Comparison of ENCODE assay signal across 28 cellular contexts in genomic region chr5:97131139-97131710, GRCh38. TPM values are rescaled to one million over a fixed set of nuclear protein-coding genes. Genes with fewer than 3 reads are reported as not detected.
DNase-seq lines count a peak whose midpoint lies in the region; ATAC-seq and TF ChIP-seq lines count a peak whose summit lies in the region.
"Had no signal": no experiment of that assay in that cellular context is flagged by ENCODE, and none has a peak within 500 bp of the region (broad histone marks: within the 10 kb centered on the region; RNA-seq: fewer than 3 reads in every experiment).

No MANE protein-coding gene starts in this region.

- POLR2A ChIA-PET in AG04449 (lab: Yijun Ruan, JAX): no interaction called here

- no peak overlapping the region for H3K4me3 Mint-ChIP-seq in effector memory CD8-positive, alpha-beta T cell
- H3K4me3 Mint-ChIP-seq: CD4-positive, alpha-beta T cell; dendritic cell treated with granulocyte-macrophage colony-stimulating factor and Interleukin-4, amounts not matched to agents 40 ng/mL and 50 ng/mL, for 4 days had no signal

- H3K9me3 Mint-ChIP-seq in effector memory CD8-positive, alpha-beta T cell: no peaks in the 10 kb centered on the region
- H3K9me3 Mint-ChIP-seq: activated naive CD4-positive, alpha-beta T cell treated with anti-CD3 and anti-CD28 coated beads, Interleukin-2, amount 50 U/mL, for 72 hours; brain; CD4-positive, alpha-beta T cell; dendritic cell treated with granulocyte-macrophage colony-stimulating factor and Interleukin-4, amounts not matched to agents 40 ng/mL and 50 ng/mL, for 4 days had no signal

- DNase-seq in AG04449 (ENCODE audit: low read depth, low spot score) (peak; percentile 45), GM23248 (peak; percentile 63), astrocyte of the cerebellum (ENCODE audit: low read depth) (peak; percentile 72), foreskin melanocyte (peak; percentile 13), NCI-H2171 (lab: John Stamatoyannopoulos, UW) (no peak), G401 (ENCODE audit: low spot score) (no peak), NCI-H1417 (lab: John Stamatoyannopoulos, UW) (no peak)
- DNase-seq in effector memory CD8-positive, alpha-beta T cell: no peak
- DNase-seq: ACHN; activated CD4-positive, alpha-beta T cell treated with anti-CD3 and anti-CD28 coated beads for 4 hours; CD4-positive, alpha-beta T cell; DMS 273 treated with DMSO at 0.1 percent for 48 hours; gastrocnemius medialis; hypothalamus; islet precursor cell; lower lobe of right lung; NCI-H146; occipital lobe; right cardiac atrium; stimulated activated CD4-positive, alpha-beta T cell treated with anti-CD3 and anti-CD28 coated beads, Interleukin-15, amount 100 ng/mL, for 24 hours had no signal

- H3F3A ChIP-seq in GM23248 (ENCODE audit: insufficient read depth): no peaks in the 10 kb centered on the region; the same call in 1 of the 2 replicates

- H3K4me2 ChIP-seq in GM23248 (ENCODE audit: unreplicated experiment): no peak overlapping the region

- in situ Hi-C loops in GM23248 (cut with MboI): loop anchor here (25.0 kb wide), 1 partner anchor 519 kb away; no protein-coding TSS in a partner anchor
- in situ Hi-C loops in astrocyte of the cerebellum (cut with HindIII; ENCODE audit: low sequenced_read_pairs): no loop called here
- in situ Hi-C loops in G401 (cut with HindIII; ENCODE audit: low sequenced_read_pairs): no loop called here

- no peak for TF ChIP-seq CTCF in AG04449 (IDR thresholded peaks at IDR 0.05; ENCODE audit: insufficient read depth, low read length, missing control alignments)
- TF ChIP-seq CTCF in astrocyte of the cerebellum (IDR thresholded peaks at IDR 0.05; ENCODE audit: low read depth, low read length, missing control alignments): no peak

- no peak overlapping the region for H2AFZ ChIP-seq in GM23248

- H3K4me1 ChIP-seq in GM23248 (ENCODE audit: insufficient read depth): peaks cover 16% of the 10 kb centered on the region
- H3K4me1 ChIP-seq: gastrocnemius medialis, lower lobe of right lung had no signal

- H3K36me3 Mint-ChIP-seq in effector memory CD8-positive, alpha-beta T cell (ENCODE audit: insufficient read depth): no peaks in the 10 kb centered on the region
- H3K36me3 Mint-ChIP-seq: activated naive CD4-positive, alpha-beta T cell treated with anti-CD3 and anti-CD28 coated beads, Interleukin-2, amount 50 U/mL, for 72 hours; brain had no signal

- H3K27me3 Mint-ChIP-seq in effector memory CD8-positive, alpha-beta T cell: peaks cover 19 to 28% of the 10 kb centered on the region in 2 donors
- H3K27me3 Mint-ChIP-seq: brain; CD4-positive, alpha-beta T cell; dendritic cell treated with granulocyte-macrophage colony-stimulating factor and Interleukin-4, amounts not matched to agents 40 ng/mL and 50 ng/mL, for 4 days had no signal

- H4K20me1 ChIP-seq in GM23248 (ENCODE audit: insufficient read depth): no peaks in the 10 kb centered on the region

- H3K9ac ChIP-seq in GM23248: no peak overlapping the region

- no peak overlapping the region for H3K27ac ChIP-seq in GM23248
- H3K27ac ChIP-seq: gastrocnemius medialis, lower lobe of right lung, thoracic aorta had no signal

- H3K36me3 ChIP-seq in GM23248 (ENCODE audit: low read depth): no peaks in the 10 kb centered on the region
- H3K36me3 ChIP-seq: gastrocnemius medialis, lower lobe of right lung, thoracic aorta had no signal

- no peaks in the 10 kb centered on the region for H3K9me2 ChIP-seq in GM23248 (ENCODE audit: insufficient read depth)

- ATAC-seq in effector memory CD8-positive, alpha-beta T cell (replicated peaks): no peak
- ATAC-seq: activated naive CD4-positive, alpha-beta T cell treated with anti-CD3 and anti-CD28 coated beads, Interleukin-2, amount 50 U/mL, for 72 hours; gastrocnemius medialis; HCT116; lower lobe of right lung; Right ventricle myocardium inferior had no signal

- CTCF ChIA-PET in AG04449 (lab: Yijun Ruan, JAX): interaction anchor here (3.1 kb wide), 1 partner anchor 11 kb away, joined by 9 read pairs; the partner anchor contains the start of gene LIX1

- H3K9me3 ChIP-seq in GM23248 (ENCODE audit: low read depth): no peaks in the 10 kb centered on the region
- H3K9me3 ChIP-seq: gastrocnemius medialis, lower lobe of right lung, thoracic aorta had no signal

- H3K27me3 ChIP-seq in GM23248 (replicated peaks; ENCODE audit: insufficient read depth): peaks cover 6% of the 10 kb centered on the region
- H3K27me3 ChIP-seq: gastrocnemius medialis had no signal

- no peak overlapping the region for H3K27ac Mint-ChIP-seq in effector memory CD8-positive, alpha-beta T cell
- H3K27ac Mint-ChIP-seq: activated naive CD4-positive, alpha-beta T cell treated with anti-CD3 and anti-CD28 coated beads, Interleukin-2, amount 50 U/mL, for 72 hours; CD4-positive, alpha-beta T cell; dendritic cell treated with granulocyte-macrophage colony-stimulating factor and Interleukin-4, amounts not matched to agents 40 ng/mL and 50 ng/mL, for 4 days had no signal

- H3K4me3 ChIP-seq in AG04449 (ENCODE audit: low read depth, low read length) (no peak overlapping the region), GM23248 (no peak overlapping the region), astrocyte of the cerebellum (ENCODE audit: low read depth, low read length) (no peak overlapping the region)
- H3K4me3 ChIP-seq: gastrocnemius medialis, lower lobe of right lung, thoracic aorta had no signal

- H3K4me1 Mint-ChIP-seq in effector memory CD8-positive, alpha-beta T cell (ENCODE audit: low read depth in 2 of 2): no peaks in the 10 kb centered on the region

- no peaks in the 10 kb centered on the region for H3K79me2 ChIP-seq in GM23248 (ENCODE audit: insufficient read depth)

RNA-seq across cellular contexts. Expression of gene LIX1, which starts 11.2 kb away (rescaled TPM):
- not detected in 2 replicates for total RNA-seq in GM23248 (2014; rRNA removed; shearing (Covaris generic))
- 0.05 TPM in 1 of 2 replicates, not detected in the other for polyA plus RNA-seq in GM23248 (2016; fragmentation: Nextera tagmentation; extraction: Ambion mirVana)
- total RNA-seq in G401 (2014; rRNA removed; shearing (Covaris generic)): 1.0 and 2.0 TPM in 2 replicates
- total RNA-seq: activated naive CD4-positive, alpha-beta T cell treated with anti-CD3 and anti-CD28 coated beads, Interleukin-2, amount 50 U/mL, for 72 hours; CD4-positive, alpha-beta T cell; endothelial cell of umbilical vein; gastrocnemius medialis; lower lobe of right lung; MCF 10A; Right ventricle myocardium inferior; thoracic aorta had no signal
- polyA plus RNA-seq: endothelial cell of umbilical vein had no signal

RNA-seq across cellular contexts. Expression of gene RIOK2, which starts 51.8 kb away (rescaled TPM):
- 23.0 and 35.5 TPM in 2 replicates for total RNA-seq in GM23248 (2014; rRNA removed; shearing (Covaris generic))
- polyA plus RNA-seq in GM23248 (2016; fragmentation: Nextera tagmentation; extraction: Ambion mirVana): 53.8 and 55.6 TPM in 2 replicates
- 20.4 and 34.6 TPM in 2 replicates for total RNA-seq in G401 (2014; rRNA removed; shearing (Covaris generic))

Comparison
In these comparisons a context has a peak if more than half of its experiments do, and no peak if none do; other contexts are left out.
1. DNase-seq: peak in AG04449 (single experiment), GM23248 (single experiment), astrocyte of the cerebellum (single experiment) and foreskin melanocyte (single experiment); none in NCI-H2171 (single experiment), effector memory CD8-positive, alpha-beta T cell (0 of 3), G401 (single experiment) and NCI-H1417 (0 of 3).